12 cellular contexts compared by ENCODE assay signal in the genomic region with DNA sequence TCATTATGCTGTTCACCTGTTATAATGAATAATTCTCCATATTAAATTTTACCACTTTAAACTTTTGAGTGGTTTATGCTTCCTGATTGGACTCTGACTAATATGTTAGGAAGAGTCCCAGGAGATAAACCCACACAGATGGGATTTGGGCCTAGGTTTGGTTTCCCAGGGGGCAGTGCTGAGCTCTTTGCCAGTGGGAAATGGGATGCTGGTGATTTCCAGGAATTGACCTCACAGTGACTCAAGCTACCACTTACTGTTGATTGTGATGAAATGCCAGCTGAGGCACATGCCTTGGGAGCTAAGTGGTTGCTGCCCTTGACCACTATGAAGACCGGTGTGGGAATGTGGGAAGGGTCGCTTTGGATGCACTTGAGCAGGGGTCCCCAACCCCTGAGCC. TPM values are rescaled to one million over a fixed set of nuclear protein-coding genes. Genes with fewer than 3 reads are reported as not detected.
DNase-seq lines count a peak whose midpoint lies in the region; TF ChIP-seq lines count a peak whose summit lies in the region.
"Not testable (repeated sequence)": the region's sequence is repeated elsewhere in the genome, so short reads cannot be mapped to it uniquely, and the experiment has no call there.
"Had no signal": no experiment of that assay in that cellular context is flagged by ENCODE, and none has a peak within 500 bp of the region (broad histone marks: within the 10 kb centered on the region; RNA-seq: fewer than 3 reads in every experiment).

No MANE protein-coding gene starts in this region.

- TF ChIP-seq CTCF in AG09309 (IDR thresholded peaks at IDR 0.05; ENCODE audit: control insufficient read depth, insufficient read depth, low read depth, low read length, missing control alignments) (peak; percentile 27), HFFc6 (IDR thresholded peaks at IDR 0.05) (peak; percentile 50; the same call in 1 of the 2 replicates), mammary epithelial cell (conservative IDR thresholded peaks at IDR 0.05 in 1 of 2, IDR thresholded peaks at IDR 0.05 in 1 of 2; ENCODE audit: extremely low read depth in 1 of 2, insufficient read depth in 1 of 2, low read depth in 1 of 2, low read length in 2 of 2) (peak; percentile 10 to 23), epithelial cell of proximal tubule (conservative IDR thresholded peaks at IDR 0.05; ENCODE audit: low read depth, low read length) (peak; percentile 44), foreskin fibroblast (IDR thresholded peaks at IDR 0.05; ENCODE audit: low read depth, low read length) (peak; percentile 11), osteocyte (IDR thresholded peaks at IDR 0.05) (peak; percentile 19)

- H3K27ac ChIP-seq in mammary epithelial cell (ENCODE audit: insufficient read depth, low read depth, low read length) = not testable (repeated sequence)

- H3K36me3 ChIP-seq in mammary epithelial cell (ENCODE audit: insufficient read depth, low read length) = not testable (repeated sequence)

- H3K36me3 Mint-ChIP-seq in HFFc6 (ENCODE audit: low read depth); osteocyte (ENCODE audit: unreplicated experiment): not testable (repeated sequence)

- H3K9me3 ChIP-seq in mammary epithelial cell (replicated peaks; ENCODE audit: insufficient read depth, low read length) = not testable (repeated sequence)

- WGBS in mammary epithelial cell (ENCODE audit: low coverage, missing lambda C conversion rate) = 100% methylated on average over 2 of the region's 2 CpGs

- not testable (repeated sequence) for H3K9ac ChIP-seq in mammary epithelial cell (ENCODE audit: insufficient read depth, low read length)

- not testable (repeated sequence) for H3K4me1 ChIP-seq in mammary epithelial cell (ENCODE audit: insufficient read depth, low read length)

- not testable (repeated sequence) for H3K9me3 Mint-ChIP-seq in HFFc6; osteocyte (ENCODE audit: unreplicated experiment)

- peaks cover 11% of the 10 kb centered on the region for H3K4me1 Mint-ChIP-seq in HFFc6 (ENCODE audit: low read depth)
- H3K4me1 Mint-ChIP-seq in osteocyte (ENCODE audit: unreplicated experiment) = not testable (repeated sequence)

- not testable (repeated sequence) for H2AFZ ChIP-seq in mammary epithelial cell (ENCODE audit: low read depth, low read length)

- H3K79me2 ChIP-seq in mammary epithelial cell (ENCODE audit: insufficient read depth, low read length) = not testable (repeated sequence)

- H3K4me2 ChIP-seq in mammary epithelial cell (ENCODE audit: insufficient read depth, low read depth, low read length) = not testable (repeated sequence)

- dilution Hi-C loops in mammary epithelial cell (cut with HindIII; ENCODE audit: low sequenced_read_pairs) = not testable (repeated sequence)

- H3K27me3 Mint-ChIP-seq in HFFc6 (ENCODE audit: insufficient read depth) = not testable (repeated sequence)
- H3K27me3 Mint-ChIP-seq in osteocyte (ENCODE audit: unreplicated experiment) = peaks cover 11% of the 10 kb centered on the region

- not testable (repeated sequence) for H3K4me3 ChIP-seq in AG09309 (ENCODE audit: control insufficient read depth, low read depth, low read length); mammary epithelial cell (replicated peaks in 1 of 3; ENCODE audit: insufficient read depth in 1 of 3, low read depth in 2 of 3, low read length in 3 of 3); epithelial cell of proximal tubule (ENCODE audit: low read depth, low read length); foreskin fibroblast (ENCODE audit: low read depth in 1 of 2, low read length in 2 of 2)

- DNase-seq in AG09309 (ENCODE audit: low read depth) (peak; percentile 28), ELR (ENCODE audit: low read depth) (peak; percentile 63), HFFc6 (peak; percentile 42), RPMI7951 (ENCODE audit: low read depth) (peak; percentile 64), mammary epithelial cell (peak; percentile 41), epithelial cell of proximal tubule (ENCODE audit: low read depth) (peak; percentile 18), foreskin fibroblast (peak; percentile 24 to 52)
- not testable (repeated sequence) for DNase-seq in osteocyte (ENCODE audit: extremely low spot score, unreplicated experiment)

- intact Hi-C loops in mammary epithelial cell (cut with micrococcal nuclease) = not testable (repeated sequence)

- not testable (repeated sequence) for BruUV-seq in mammary epithelial cell (replicated peaks; lab: Mats Ljungman, UMichigan)

- H4K20me1 ChIP-seq in mammary epithelial cell (ENCODE audit: insufficient read depth, low read length) = not testable (repeated sequence)

- not testable (repeated sequence) for H3K4me3 Mint-ChIP-seq in HFFc6; osteocyte (ENCODE audit: unreplicated experiment)

- H3K27me3 ChIP-seq in mammary epithelial cell (ENCODE audit: insufficient read depth, low read length) = not testable (repeated sequence)

- not testable (repeated sequence) for H3K27ac Mint-ChIP-seq in HFFc6; osteocyte (ENCODE audit: unreplicated experiment)

- in situ Hi-C loops in mammary epithelial cell (cut with MboI; ENCODE audit: low sequenced_read_pairs in 2 of 2) = not testable (repeated sequence)

- CTCF ChIA-PET in mammary epithelial cell (lab: Charles Lee; ENCODE audit: low non-redundant PET) = not testable (repeated sequence)

RNA-seq across cellular contexts. Expression of a gene that starts 19.0 kb away (rescaled TPM):
- total RNA-seq in HFFc6 (2021; fragmentation: NEBNext Ultra II Directional; extraction: Animal tissue kit (Norgen Biotek cat#: 25700)) = under 1 TPM; 0.17 to 0.67 (median 0.57) TPM
- total RNA-seq in RPMI7951 (2014; rRNA removed; shearing (Covaris generic)) = 9.5 and 14.0 TPM in 2 replicates
- total RNA-seq in mammary epithelial cell = 1 to 10 TPM; 7.1 to 7.2 TPM
- polyA plus RNA-seq in mammary epithelial cell = 15.4 TPM
- polyA minus RNA-seq in mammary epithelial cell = 19.7 TPM
- 2.1 and 2.7 TPM in 2 replicates for total RNA-seq in epithelial cell of proximal tubule
- 4.8 and 4.9 TPM in 2 replicates for total RNA-seq in osteocyte
- total RNA-seq: HT-29 had no signal
- polyA plus RNA-seq: CD8-positive, alpha-beta memory T cell; IgD-negative memory B cell had no signal

RNA-seq across cellular contexts. Expression of a gene that starts 40.1 kb away (rescaled TPM):
- total RNA-seq in HFFc6 (2021; fragmentation: NEBNext Ultra II Directional; extraction: Animal tissue kit (Norgen Biotek cat#: 25700)) = not detected
- total RNA-seq in RPMI7951 (2014; rRNA removed; shearing (Covaris generic)) = not detected in 2 replicates
- total RNA-seq in mammary epithelial cell = not detected
- polyA plus RNA-seq in mammary epithelial cell = 0.02 TPM
- not detected for polyA minus RNA-seq in mammary epithelial cell
- not detected in 2 replicates for total RNA-seq in epithelial cell of proximal tubule
- not detected in 2 replicates for total RNA-seq in osteocyte
- total RNA-seq: CD8-positive, alpha-beta memory T cell; HT-29; Peyer's patch had no signal
- polyA plus RNA-seq: CD8-positive, alpha-beta memory T cell; IgD-negative memory B cell had no signal
